ENCODE assay signal across 8 cellular contexts in genomic region chr2:84126084-84126483, GRCh38.
"Had no signal": no experiment of that assay in that cellular context is flagged by ENCODE, and none has a peak within 500 bp of the region (broad histone marks: within the 10 kb centered on the region; RNA-seq: fewer than 3 reads in every experiment).

No MANE protein-coding gene starts in this region.

- H3K27ac ChIP-seq: GM23248, HL-60 had no signal

- FAIRE-seq: K562 had no signal

- DNase-seq: GM23248, GOT3, H7, HCEC 1CT, IMR-90, KG1 had no signal

- H2AFZ ChIP-seq: GM23248 had no signal

- H3K9ac ChIP-seq: GM23248 had no signal

- H3K4me3 ChIP-seq: GM23248, K562 had no signal

- ATAC-seq: K562 had no signal
